In the genomic region with DNA sequence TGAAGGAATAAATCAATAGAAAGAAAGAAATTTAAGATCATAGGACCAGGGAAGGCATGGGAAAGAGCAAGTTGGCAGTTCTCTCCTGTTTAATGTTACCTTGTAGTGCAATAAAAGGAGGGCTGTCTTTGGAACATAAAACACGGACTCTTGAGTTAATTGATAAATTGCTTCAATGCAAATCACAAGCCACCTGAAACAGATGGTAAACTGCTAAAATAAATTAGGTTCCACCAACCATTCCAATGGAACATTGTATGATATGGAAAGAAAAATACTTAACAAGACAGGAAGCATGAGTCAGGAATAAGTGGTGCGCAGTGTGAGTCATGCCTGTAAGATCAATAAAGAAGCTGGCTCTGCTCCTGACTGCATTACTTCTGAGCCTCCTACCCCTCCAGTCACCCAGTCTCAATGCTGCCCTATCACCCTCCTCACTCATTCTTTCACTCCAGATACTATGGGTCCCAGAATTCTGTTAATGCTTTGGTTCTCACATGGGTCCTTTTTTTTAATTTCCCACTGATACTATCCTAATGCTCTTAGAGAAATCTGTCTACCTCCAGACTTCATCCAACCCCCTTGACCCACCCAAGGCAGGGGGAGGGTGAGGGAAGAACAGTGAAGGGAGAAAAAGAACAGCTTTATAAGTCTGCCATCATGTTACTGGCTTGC, we compare ENCODE assay signal across 1 cellular context.
TF ChIP-seq lines count a peak whose summit lies in the region.

No MANE protein-coding gene starts in this region.

TF ChIP-seq in K562, 482 proteins besides CTCF, POLR2A, EP300 and RAD21 (continued from another document and continues in another):
- TF ChIP-seq, protein P1, sequence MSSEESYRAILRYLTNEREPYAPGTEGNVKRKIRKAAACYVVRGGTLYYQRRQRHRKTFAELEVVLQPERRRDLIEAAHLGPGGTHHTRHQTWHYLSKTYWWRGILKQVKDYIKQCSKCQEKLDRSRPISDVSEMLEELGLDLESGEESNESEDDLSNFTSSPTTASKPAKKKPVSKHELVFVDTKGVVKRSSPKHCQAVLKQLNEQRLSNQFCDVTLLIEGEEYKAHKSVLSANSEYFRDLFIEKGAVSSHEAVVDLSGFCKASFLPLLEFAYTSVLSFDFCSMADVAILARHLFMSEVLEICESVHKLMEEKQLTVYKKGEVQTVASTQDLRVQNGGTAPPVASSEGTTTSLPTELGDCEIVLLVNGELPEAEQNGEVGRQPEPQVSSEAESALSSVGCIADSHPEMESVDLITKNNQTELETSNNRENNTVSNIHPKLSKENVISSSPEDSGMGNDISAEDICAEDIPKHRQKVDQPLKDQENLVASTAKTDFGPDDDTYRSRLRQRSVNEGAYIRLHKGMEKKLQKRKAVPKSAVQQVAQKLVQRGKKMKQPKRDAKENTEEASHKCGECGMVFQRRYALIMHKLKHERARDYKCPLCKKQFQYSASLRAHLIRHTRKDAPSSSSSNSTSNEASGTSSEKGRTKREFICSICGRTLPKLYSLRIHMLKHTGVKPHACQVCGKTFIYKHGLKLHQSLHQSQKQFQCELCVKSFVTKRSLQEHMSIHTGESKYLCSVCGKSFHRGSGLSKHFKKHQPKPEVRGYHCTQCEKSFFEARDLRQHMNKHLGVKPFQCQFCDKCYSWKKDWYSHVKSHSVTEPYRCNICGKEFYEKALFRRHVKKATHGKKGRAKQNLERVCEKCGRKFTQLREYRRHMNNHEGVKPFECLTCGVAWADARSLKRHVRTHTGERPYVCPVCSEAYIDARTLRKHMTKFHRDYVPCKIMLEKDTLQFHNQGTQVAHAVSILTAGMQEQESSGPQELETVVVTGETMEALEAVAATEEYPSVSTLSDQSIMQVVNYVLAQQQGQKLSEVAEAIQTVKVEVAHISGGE (CRISPR knock-in tag; IDR thresholded peaks at IDR 0.05), result 0 out of 6 replicates have a peak, but pooled peaks of 1 of the 3 experiments have one; percentile 34
- no peak; the same call in 1 of the 2 replicates for TF ChIP-seq DDX20 (tag; IDR thresholded peaks at IDR 0.05; ENCODE audit: low read depth)
- TF ChIP-seq, protein P2, sequence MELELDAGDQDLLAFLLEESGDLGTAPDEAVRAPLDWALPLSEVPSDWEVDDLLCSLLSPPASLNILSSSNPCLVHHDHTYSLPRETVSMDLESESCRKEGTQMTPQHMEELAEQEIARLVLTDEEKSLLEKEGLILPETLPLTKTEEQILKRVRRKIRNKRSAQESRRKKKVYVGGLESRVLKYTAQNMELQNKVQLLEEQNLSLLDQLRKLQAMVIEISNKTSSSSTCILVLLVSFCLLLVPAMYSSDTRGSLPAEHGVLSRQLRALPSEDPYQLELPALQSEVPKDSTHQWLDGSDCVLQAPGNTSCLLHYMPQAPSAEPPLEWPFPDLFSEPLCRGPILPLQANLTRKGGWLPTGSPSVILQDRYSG (tag; conservative IDR thresholded peaks at IDR 0.05; ENCODE audit: low read depth), result no peak
- no peak for TF ChIP-seq ZNF23 (CRISPR knock-in tag; IDR thresholded peaks at IDR 0.05)
- no peak for TF ChIP-seq CREB1 (IDR thresholded peaks at IDR 0.05)
- no peak for TF ChIP-seq CREB1 (CRISPR knock-in tag; IDR thresholded peaks at IDR 0.05)
- TF ChIP-seq ZNF174 (CRISPR knock-in tag; IDR thresholded peaks at IDR 0.05), result no peak
- no peak for TF ChIP-seq FOXK1 (CRISPR knock-in tag; IDR thresholded peaks at IDR 0.05; ENCODE audit: borderline replicate concordance)
- TF ChIP-seq ZSCAN32 (CRISPR knock-in tag; IDR thresholded peaks at IDR 0.05), result no peak
- TF ChIP-seq NFIC (IDR thresholded peaks at IDR 0.05), result peak; percentile 72
- no peak for TF ChIP-seq PTTG1 (tag; IDR thresholded peaks at IDR 0.05; ENCODE audit: low read depth)
- TF ChIP-seq, protein P3, sequence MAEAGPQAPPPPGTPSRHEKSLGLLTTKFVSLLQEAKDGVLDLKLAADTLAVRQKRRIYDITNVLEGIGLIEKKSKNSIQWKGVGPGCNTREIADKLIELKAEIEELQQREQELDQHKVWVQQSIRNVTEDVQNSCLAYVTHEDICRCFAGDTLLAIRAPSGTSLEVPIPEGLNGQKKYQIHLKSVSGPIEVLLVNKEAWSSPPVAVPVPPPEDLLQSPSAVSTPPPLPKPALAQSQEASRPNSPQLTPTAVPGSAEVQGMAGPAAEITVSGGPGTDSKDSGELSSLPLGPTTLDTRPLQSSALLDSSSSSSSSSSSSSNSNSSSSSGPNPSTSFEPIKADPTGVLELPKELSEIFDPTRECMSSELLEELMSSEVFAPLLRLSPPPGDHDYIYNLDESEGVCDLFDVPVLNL (CRISPR knock-in tag; IDR thresholded peaks at IDR 0.05; ENCODE audit: low read depth), result no peak
- TF ChIP-seq, protein P4, sequence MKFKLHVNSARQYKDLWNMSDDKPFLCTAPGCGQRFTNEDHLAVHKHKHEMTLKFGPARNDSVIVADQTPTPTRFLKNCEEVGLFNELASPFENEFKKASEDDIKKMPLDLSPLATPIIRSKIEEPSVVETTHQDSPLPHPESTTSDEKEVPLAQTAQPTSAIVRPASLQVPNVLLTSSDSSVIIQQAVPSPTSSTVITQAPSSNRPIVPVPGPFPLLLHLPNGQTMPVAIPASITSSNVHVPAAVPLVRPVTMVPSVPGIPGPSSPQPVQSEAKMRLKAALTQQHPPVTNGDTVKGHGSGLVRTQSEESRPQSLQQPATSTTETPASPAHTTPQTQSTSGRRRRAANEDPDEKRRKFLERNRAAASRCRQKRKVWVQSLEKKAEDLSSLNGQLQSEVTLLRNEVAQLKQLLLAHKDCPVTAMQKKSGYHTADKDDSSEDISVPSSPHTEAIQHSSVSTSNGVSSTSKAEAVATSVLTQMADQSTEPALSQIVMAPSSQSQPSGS (CRISPR knock-in tag; IDR thresholded peaks at IDR 0.05), result no peak
- TF ChIP-seq, protein P5, sequence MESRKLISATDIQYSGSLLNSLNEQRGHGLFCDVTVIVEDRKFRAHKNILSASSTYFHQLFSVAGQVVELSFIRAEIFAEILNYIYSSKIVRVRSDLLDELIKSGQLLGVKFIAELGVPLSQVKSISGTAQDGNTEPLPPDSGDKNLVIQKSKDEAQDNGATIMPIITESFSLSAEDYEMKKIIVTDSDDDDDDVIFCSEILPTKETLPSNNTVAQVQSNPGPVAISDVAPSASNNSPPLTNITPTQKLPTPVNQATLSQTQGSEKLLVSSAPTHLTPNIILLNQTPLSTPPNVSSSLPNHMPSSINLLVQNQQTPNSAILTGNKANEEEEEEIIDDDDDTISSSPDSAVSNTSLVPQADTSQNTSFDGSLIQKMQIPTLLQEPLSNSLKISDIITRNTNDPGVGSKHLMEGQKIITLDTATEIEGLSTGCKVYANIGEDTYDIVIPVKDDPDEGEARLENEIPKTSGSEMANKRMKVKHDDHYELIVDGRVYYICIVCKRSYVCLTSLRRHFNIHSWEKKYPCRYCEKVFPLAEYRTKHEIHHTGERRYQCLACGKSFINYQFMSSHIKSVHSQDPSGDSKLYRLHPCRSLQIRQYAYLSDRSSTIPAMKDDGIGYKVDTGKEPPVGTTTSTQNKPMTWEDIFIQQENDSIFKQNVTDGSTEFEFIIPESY (CRISPR knock-in tag; IDR thresholded peaks at IDR 0.05), result no peak
- TF ChIP-seq RFX5 (IDR thresholded peaks at IDR 0.05; ENCODE audit: low read depth, low read length), result no peak
- TF ChIP-seq XRCC4 (IDR thresholded peaks at IDR 0.05; ENCODE audit: extremely low read depth, insufficient read depth, insufficient read length), result no peak
- TF ChIP-seq MTA2 (IDR thresholded peaks at IDR 0.05; ENCODE audit: low read depth), result 0 out of 2 replicates have a peak, but pooled peaks have one; percentile 47
- TF ChIP-seq KAT7 (CRISPR knock-in tag; IDR thresholded peaks at IDR 0.05; ENCODE audit: borderline replicate concordance), result no peak
- peak; percentile 58; the same call in 1 of the 2 replicates for TF ChIP-seq TEAD4 (IDR thresholded peaks at IDR 0.05; ENCODE audit: low read length)
- TF ChIP-seq TEAD4 (CRISPR knock-in tag; IDR thresholded peaks at IDR 0.05; ENCODE audit: borderline replicate concordance), result no peak
- TF ChIP-seq ZKSCAN3 (CRISPR knock-in tag; IDR thresholded peaks at IDR 0.05), result no peak
- no peak for TF ChIP-seq PCBP2 (IDR thresholded peaks at IDR 0.05; ENCODE audit: low read depth, low read length, poor library complexity, severe bottlenecking)
- no peak for TF ChIP-seq CBFA2T2 (conservative IDR thresholded peaks at IDR 0.05)
- TF ChIP-seq, protein P6, sequence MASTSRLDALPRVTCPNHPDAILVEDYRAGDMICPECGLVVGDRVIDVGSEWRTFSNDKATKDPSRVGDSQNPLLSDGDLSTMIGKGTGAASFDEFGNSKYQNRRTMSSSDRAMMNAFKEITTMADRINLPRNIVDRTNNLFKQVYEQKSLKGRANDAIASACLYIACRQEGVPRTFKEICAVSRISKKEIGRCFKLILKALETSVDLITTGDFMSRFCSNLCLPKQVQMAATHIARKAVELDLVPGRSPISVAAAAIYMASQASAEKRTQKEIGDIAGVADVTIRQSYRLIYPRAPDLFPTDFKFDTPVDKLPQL (IDR thresholded peaks at IDR 0.05; ENCODE audit: extremely low read depth, insufficient read length), result no peak
- TF ChIP-seq L3MBTL2 (IDR thresholded peaks at IDR 0.05), result no peak; the same call in 1 of the 2 replicates
- TF ChIP-seq FOSL1 (tag; conservative IDR thresholded peaks at IDR 0.05), result peak; percentile 98
- TF ChIP-seq MEIS2 (IDR thresholded peaks at IDR 0.05; ENCODE audit: partially characterized antibody), result no peak
- TF ChIP-seq BRF1 (IDR thresholded peaks at IDR 0.05; ENCODE audit: borderline replicate concordance, extremely low read depth, insufficient read length), result no peak
- no peak for TF ChIP-seq ZNF354B (CRISPR knock-in tag; IDR thresholded peaks at IDR 0.05)
- TF ChIP-seq SRSF3 (IDR thresholded peaks at IDR 0.05; ENCODE audit: insufficient read depth, low read length), result no peak
- peak in 1 of 2 experiments; percentile 72; a peak in 1 of 4 replicates for TF ChIP-seq HDAC1 (IDR thresholded peaks at IDR 0.05)
- peak; percentile 73 for TF ChIP-seq CXXC5 (CRISPR knock-in tag; IDR thresholded peaks at IDR 0.05)
- TF ChIP-seq HCFC1 (IDR thresholded peaks at IDR 0.05; ENCODE audit: low read depth, low read length), result no peak
- TF ChIP-seq C11orf30 (IDR thresholded peaks at IDR 0.05; ENCODE audit: low read depth), result peak; percentile 92
- no peak; the same call in 1 of the 2 replicates for TF ChIP-seq NR2F6 (CRISPR knock-in tag; IDR thresholded peaks at IDR 0.05)
- TF ChIP-seq, protein P7, sequence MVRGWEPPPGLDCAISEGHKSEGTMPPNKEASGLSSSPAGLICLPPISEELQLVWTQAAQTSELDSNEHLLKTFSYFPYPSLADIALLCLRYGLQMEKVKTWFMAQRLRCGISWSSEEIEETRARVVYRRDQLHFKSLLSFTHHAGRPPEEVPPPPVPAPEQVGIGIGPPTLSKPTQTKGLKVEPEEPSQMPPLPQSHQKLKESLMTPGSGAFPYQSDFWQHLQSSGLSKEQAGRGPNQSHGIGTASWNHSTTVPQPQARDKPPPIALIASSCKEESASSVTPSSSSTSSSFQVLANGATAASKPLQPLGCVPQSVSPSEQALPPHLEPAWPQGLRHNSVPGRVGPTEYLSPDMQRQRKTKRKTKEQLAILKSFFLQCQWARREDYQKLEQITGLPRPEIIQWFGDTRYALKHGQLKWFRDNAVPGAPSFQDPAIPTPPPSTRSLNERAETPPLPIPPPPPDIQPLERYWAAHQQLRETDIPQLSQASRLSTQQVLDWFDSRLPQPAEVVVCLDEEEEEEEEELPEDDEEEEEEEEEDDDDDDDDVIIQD (CRISPR knock-in tag; IDR thresholded peaks at IDR 0.05), result no peak
- no peak for TF ChIP-seq ZNF134 (CRISPR knock-in tag; conservative IDR thresholded peaks at IDR 0.05)
- no peak for TF ChIP-seq ZEB2 (IDR thresholded peaks at IDR 0.05)
- TF ChIP-seq ELF1 (tag; IDR thresholded peaks at IDR 0.05), result no peak
- TF ChIP-seq, protein P8, sequence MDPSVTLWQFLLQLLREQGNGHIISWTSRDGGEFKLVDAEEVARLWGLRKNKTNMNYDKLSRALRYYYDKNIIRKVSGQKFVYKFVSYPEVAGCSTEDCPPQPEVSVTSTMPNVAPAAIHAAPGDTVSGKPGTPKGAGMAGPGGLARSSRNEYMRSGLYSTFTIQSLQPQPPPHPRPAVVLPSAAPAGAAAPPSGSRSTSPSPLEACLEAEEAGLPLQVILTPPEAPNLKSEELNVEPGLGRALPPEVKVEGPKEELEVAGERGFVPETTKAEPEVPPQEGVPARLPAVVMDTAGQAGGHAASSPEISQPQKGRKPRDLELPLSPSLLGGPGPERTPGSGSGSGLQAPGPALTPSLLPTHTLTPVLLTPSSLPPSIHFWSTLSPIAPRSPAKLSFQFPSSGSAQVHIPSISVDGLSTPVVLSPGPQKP (CRISPR knock-in tag; IDR thresholded peaks at IDR 0.05), result no peak
- no peak for TF ChIP-seq NFE2L1 (tag; IDR thresholded peaks at IDR 0.05; ENCODE audit: borderline replicate concordance, low read depth)
- no peak for TF ChIP-seq PYGO2 (tag; IDR thresholded peaks at IDR 0.05)
- TF ChIP-seq ZNF324 (CRISPR knock-in tag; IDR thresholded peaks at IDR 0.05), result no peak
- TF ChIP-seq ZNF780A (CRISPR knock-in tag; IDR thresholded peaks at IDR 0.05), result no peak
- no peak for TF ChIP-seq ESRRB (CRISPR knock-in tag; IDR thresholded peaks at IDR 0.05; ENCODE audit: borderline replicate concordance)
- no peak; a peak in 1 of 3 replicates for TF ChIP-seq CBX3 (IDR thresholded peaks at IDR 0.05; ENCODE audit: borderline replicate concordance in 1 of 2, low read length in 2 of 2)
- TF ChIP-seq, protein P9, sequence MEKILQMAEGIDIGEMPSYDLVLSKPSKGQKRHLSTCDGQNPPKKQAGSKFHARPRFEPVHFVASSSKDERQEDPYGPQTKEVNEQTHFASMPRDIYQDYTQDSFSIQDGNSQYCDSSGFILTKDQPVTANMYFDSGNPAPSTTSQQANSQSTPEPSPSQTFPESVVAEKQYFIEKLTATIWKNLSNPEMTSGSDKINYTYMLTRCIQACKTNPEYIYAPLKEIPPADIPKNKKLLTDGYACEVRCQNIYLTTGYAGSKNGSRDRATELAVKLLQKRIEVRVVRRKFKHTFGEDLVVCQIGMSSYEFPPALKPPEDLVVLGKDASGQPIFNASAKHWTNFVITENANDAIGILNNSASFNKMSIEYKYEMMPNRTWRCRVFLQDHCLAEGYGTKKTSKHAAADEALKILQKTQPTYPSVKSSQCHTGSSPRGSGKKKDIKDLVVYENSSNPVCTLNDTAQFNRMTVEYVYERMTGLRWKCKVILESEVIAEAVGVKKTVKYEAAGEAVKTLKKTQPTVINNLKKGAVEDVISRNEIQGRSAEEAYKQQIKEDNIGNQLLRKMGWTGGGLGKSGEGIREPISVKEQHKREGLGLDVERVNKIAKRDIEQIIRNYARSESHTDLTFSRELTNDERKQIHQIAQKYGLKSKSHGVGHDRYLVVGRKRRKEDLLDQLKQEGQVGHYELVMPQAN (IDR thresholded peaks at IDR 0.05; ENCODE audit: borderline replicate concordance), result no peak
- TF ChIP-seq EGR1 (conservative IDR thresholded peaks at IDR 0.05), result no peak
